8 cellular contexts compared by ENCODE assay signal in the genomic region with DNA sequence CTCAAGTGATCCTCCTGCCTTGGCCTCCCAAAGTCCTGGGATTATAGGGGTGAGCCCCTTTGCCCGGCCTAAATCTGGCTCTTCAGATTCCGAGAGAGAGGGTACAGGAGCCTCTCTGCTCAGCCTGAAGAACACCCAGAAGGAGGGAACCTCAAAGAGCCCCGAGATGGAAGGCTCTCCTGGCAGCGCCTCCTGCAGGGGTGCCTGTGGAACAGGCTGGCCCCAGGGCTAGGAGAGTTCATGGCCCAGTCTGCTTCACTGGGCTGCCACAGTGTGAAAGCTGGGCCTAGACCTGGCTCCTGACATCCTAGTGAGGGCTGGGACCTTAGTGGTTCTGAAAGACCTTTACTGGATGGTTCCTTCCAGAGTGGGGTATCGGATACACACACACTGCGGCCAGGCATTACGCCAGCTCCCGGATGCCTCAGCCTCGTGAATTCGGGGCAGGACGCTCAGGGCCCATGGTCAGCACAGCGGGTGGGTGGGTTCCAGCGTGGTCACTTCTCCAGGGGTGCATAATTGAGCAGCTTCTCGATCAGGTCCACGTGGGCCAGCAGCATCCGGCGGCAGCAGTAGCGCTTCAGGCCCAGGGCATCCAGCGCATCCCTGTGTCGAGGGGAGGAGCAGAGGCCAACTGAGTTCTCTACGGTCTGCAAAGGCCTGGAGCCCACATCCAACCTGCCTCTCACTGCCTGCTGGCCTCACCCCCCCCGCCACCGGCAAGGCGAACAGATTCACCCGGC. TPM values are rescaled to one million over a fixed set of nuclear protein-coding genes. Genes with fewer than 3 reads are reported as not detected.
DNase-seq lines count a peak whose midpoint lies in the region; ATAC-seq and TF ChIP-seq lines count a peak whose summit lies in the region.

No MANE protein-coding gene starts in this region.

- no peaks in the 10 kb centered on the region for H3K27me3 Mint-ChIP-seq in activated T-helper 17 cell treated with anti-CD3 and anti-CD28 coated beads, Interleukin-2, amount 50 U/mL, for 72 hours
- H3K27me3 Mint-ChIP-seq in memory B cell: peaks cover 2% of the 10 kb centered on the region

- WGBS in thyroid gland, 2 donors: 81 to 84% methylated on average over 21 to 22 of the region's 25 CpGs

- no peak overlapping the region for H2AFZ ChIP-seq in HCT116 (ENCODE audit: low read depth, low read length, poor library complexity, severe bottlenecking)

- no peaks in the 10 kb centered on the region for H3K9me3 Mint-ChIP-seq in activated T-helper 17 cell treated with anti-CD3 and anti-CD28 coated beads, Interleukin-2, amount 50 U/mL, for 72 hours
- no peaks in the 10 kb centered on the region for H3K9me3 Mint-ChIP-seq in memory B cell

- no peak for TF ChIP-seq POLR2A in HCT116 (IDR thresholded peaks at IDR 0.05; ENCODE audit: borderline replicate concordance, extremely low read depth, insufficient read depth, insufficient read length)
- TF ChIP-seq POLR2A in thyroid gland (IDR thresholded peaks at IDR 0.05): no peak

- POLR2A ChIA-PET in HCT116 (lab: Charles Lee): interaction anchor here (0.5 to 0.7 kb wide), 2 partner anchors 11 to 20 kb away, joined by 3 read pairs; no protein-coding TSS in a partner anchor

- DNase-seq in HCT116 (ENCODE audit: low read depth, low spot score) (no peak), memory B cell (ENCODE audit: low spot score in 2 of 2) (no peak), NCI-H1930 (lab: John Stamatoyannopoulos, UW) (no peak), thyroid gland (no peak)

- H3K4me2 ChIP-seq in BLaER1 treated with 17β-estradiol and CSF1 and Interleukin-3, amounts not matched to agents 10 nM and 100 nM: peak overlapping the region; percentile 85 to 99 (median 98); a peak in 20 of 22 replicates
- H3K4me2 ChIP-seq in HCT116 (ENCODE audit: low read length): peak overlapping the region; percentile 92

- peaks cover 74% of the 10 kb centered on the region for H3K79me2 ChIP-seq in HCT116 (ENCODE audit: insufficient read depth, low read length)

- TF ChIP-seq CTCF in HCT116 (IDR thresholded peaks at IDR 0.05 in 2 of 3, conservative IDR thresholded peaks at IDR 0.05 in 1 of 3; ENCODE audit: borderline replicate concordance in 1 of 3, insufficient read depth in 1 of 3, low read depth in 2 of 3, low read length in 2 of 3): peak in 2 of 3 experiments; percentile 70 to 72; a peak in 4 of 6 replicates
- peak in 1 of 6 experiments; percentile 4 for TF ChIP-seq CTCF in thyroid gland (IDR thresholded peaks at IDR 0.05)

- peaks cover 36 to 61% (median 40%) of the 10 kb centered on the region in 10 experiments for H3K4me1 ChIP-seq in BLaER1 treated with 17β-estradiol and CSF1 and Interleukin-3, amounts not matched to agents 10 nM and 100 nM
- H3K4me1 ChIP-seq in HCT116 (ENCODE audit: control insufficient read depth in 1 of 2, insufficient read depth in 2 of 2, low read length in 2 of 2) (peaks cover 33 to 73% of the 10 kb centered on the region in 2 experiments), thyroid gland (peaks cover 21 to 23% of the 10 kb centered on the region in 2 donors)

- H3K4me3 ChIP-seq in BLaER1 treated with 17β-estradiol and CSF1 and Interleukin-3, amounts not matched to agents 10 nM and 100 nM: peak overlapping the region in 6 of 10 experiments; percentile 89 to 99 (median 94); a peak in 6 of 20 replicates
- H3K4me3 ChIP-seq in HCT116 (replicated peaks in 1 of 2; ENCODE audit: low read depth in 1 of 2, low read length in 2 of 2) (peak overlapping the region; percentile 66 to 98), thyroid gland (replicated peaks in 1 of 3) (no peak overlapping the region)

- no peaks in the 10 kb centered on the region for H3K9me3 ChIP-seq in BLaER1 treated with 17β-estradiol and CSF1 and Interleukin-3, amounts not matched to agents 10 nM and 100 nM (replicated peaks in 1 of 11)
- no peaks in the 10 kb centered on the region for H3K9me3 ChIP-seq in HCT116 (ENCODE audit: control insufficient read depth in 1 of 2, insufficient read depth in 1 of 2, low read depth in 1 of 2, low read length in 2 of 2)
- H3K9me3 ChIP-seq in thyroid gland: no peaks in the 10 kb centered on the region

- H3K4me3 Mint-ChIP-seq in activated T-helper 17 cell treated with anti-CD3 and anti-CD28 coated beads, Interleukin-2, amount 50 U/mL, for 72 hours: peak overlapping the region; percentile 73
- H3K4me3 Mint-ChIP-seq in memory B cell: peak overlapping the region; percentile 14

- TF ChIP-seq RAD21 in HCT116 (IDR thresholded peaks at IDR 0.05; ENCODE audit: low read depth): no peak

- H3K36me3 Mint-ChIP-seq in activated T-helper 17 cell treated with anti-CD3 and anti-CD28 coated beads, Interleukin-2, amount 50 U/mL, for 72 hours (ENCODE audit: low read depth): peaks cover 18% of the 10 kb centered on the region
- H3K36me3 Mint-ChIP-seq in memory B cell: peaks cover 2% of the 10 kb centered on the region

- RAD21 ChIA-PET in HCT116 (lab: Charles Lee; ENCODE audit: low non-redundant PET in 1 of 2, low total read pairs in 2 of 2, uncharacterized antibody in 2 of 2, unreplicated experiment in 2 of 2): no interaction called here

- peaks cover 0 to 3% (median 0%) of the 10 kb centered on the region in 11 experiments; a peak in 3 of 22 replicates for H3K27me3 ChIP-seq in BLaER1 treated with 17β-estradiol and CSF1 and Interleukin-3, amounts not matched to agents 10 nM and 100 nM
- no peaks in the 10 kb centered on the region for H3K27me3 ChIP-seq in HCT116 (ENCODE audit: insufficient read depth, low read length)
- no peaks in the 10 kb centered on the region for H3K27me3 ChIP-seq in thyroid gland

- CTCF ChIA-PET in HCT116 (lab: Charles Lee): no interaction called here

- no peak overlapping the region for H3K27ac ChIP-seq in BLaER1 treated with 17β-estradiol and CSF1 and Interleukin-3, amounts not matched to agents 10 nM and 100 nM
- H3K27ac ChIP-seq in HCT116 (ENCODE audit: low read depth, low read length) (peak overlapping the region; percentile 97), thyroid gland (peak overlapping the region in 1 of 3 donors; percentile 5)

- no peaks in the 10 kb centered on the region for H3K9me2 ChIP-seq in HCT116 (ENCODE audit: insufficient read depth)

- peak; percentile 10; the same call in 1 of the 2 replicates for ATAC-seq in HCT116
- no peak for ATAC-seq in activated T-helper 17 cell treated with anti-CD3 and anti-CD28 coated beads, Interleukin-2, amount 50 U/mL, for 72 hours (replicated peaks)
- ATAC-seq in memory B cell (ENCODE audit: low read depth): no peak
- ATAC-seq in HG02678 (IDR thresholded peaks at IDR 0.05; ENCODE audit: unreplicated experiment): no peak
- no peak for ATAC-seq in activated CD4-positive, CD25-positive, alpha-beta regulatory T cell treated with anti-CD3 and anti-CD28 coated beads, Interleukin-2, amount 50 U/mL, for 24 hours

- peaks cover 64 to 75% (median 69%) of the 10 kb centered on the region in 11 experiments for H4K20me1 ChIP-seq in BLaER1 treated with 17β-estradiol and CSF1 and Interleukin-3, amounts not matched to agents 10 nM and 100 nM
- H4K20me1 ChIP-seq in HCT116 (ENCODE audit: insufficient read depth): peaks cover 17% of the 10 kb centered on the region; the same call in 1 of the 2 replicates

- peaks cover 7% of the 10 kb centered on the region for H3K4me1 Mint-ChIP-seq in activated T-helper 17 cell treated with anti-CD3 and anti-CD28 coated beads, Interleukin-2, amount 50 U/mL, for 72 hours
- peaks cover 15% of the 10 kb centered on the region for H3K4me1 Mint-ChIP-seq in memory B cell

- BruUV-seq in HCT116 (replicated peaks; lab: Mats Ljungman, UMichigan): no TSS peak

- peak overlapping the region; percentile 68 for H3K27ac Mint-ChIP-seq in activated T-helper 17 cell treated with anti-CD3 and anti-CD28 coated beads, Interleukin-2, amount 50 U/mL, for 72 hours
- H3K27ac Mint-ChIP-seq in memory B cell: no peak overlapping the region

- H3K36me3 ChIP-seq in BLaER1 treated with 17β-estradiol and CSF1 and Interleukin-3, amounts not matched to agents 10 nM and 100 nM: peaks cover 46 to 53% (median 52%) of the 10 kb centered on the region in 11 experiments
- H3K36me3 ChIP-seq in HCT116 (ENCODE audit: control insufficient read depth in 1 of 2, insufficient read depth in 2 of 2, low read length in 2 of 2) (peaks cover 3 to 44% of the 10 kb centered on the region in 2 experiments; a peak in 3 of 4 replicates), thyroid gland (peaks cover 34 to 40% of the 10 kb centered on the region in 2 donors)

- H3K9ac ChIP-seq in BLaER1 treated with 17β-estradiol and CSF1 and Interleukin-3, amounts not matched to agents 10 nM and 100 nM: peak overlapping the region; percentile 98 to 100 (median 99); a peak in 20 of 22 replicates
- peak overlapping the region; percentile 99 for H3K9ac ChIP-seq in HCT116 (ENCODE audit: low read length)

- intact Hi-C loops in HCT116 (cut with micrococcal nuclease) (loop anchor here (5.0 kb wide), 1 partner anchor 33 kb away; a partner anchor contains a TSS), thyroid gland (cut with DNase I) (no loop called here)

TF ChIP-seq in HCT116, 20 proteins besides CTCF, POLR2A, EP300 and RAD21 (continues in another document):
- no peak for TF ChIP-seq CEBPB (IDR thresholded peaks at IDR 0.05; ENCODE audit: low read depth)
- no peak for TF ChIP-seq EZH2 (IDR thresholded peaks at IDR 0.05)
- no peak for TF ChIP-seq POLR2AphosphoS5 (IDR thresholded peaks at IDR 0.05; ENCODE audit: low read depth, low read length)

RNA-seq across cellular contexts. Expression of a gene that starts 2.3 kb away (rescaled TPM):
- total RNA-seq in HCT116 (2021; ENCODE audit: unreplicated experiment) (211 TPM), thyroid gland (10 to 100 TPM; 17.9 to 89.2 (median 52.4) TPM)
- polyA plus RNA-seq in HCT116 (2012): 308 and 311 TPM in 2 replicates
- 100 to 1,000 TPM in 1 of 2 donors, 10 to 100 TPM in 1; 41.2 to 106 TPM for total RNA-seq in activated T-helper 17 cell treated with anti-CD3 and anti-CD28 coated beads, Interleukin-2, amount 50 U/mL, for 72 hours

RNA-seq across cellular contexts. Expression of a gene that starts 2.6 kb away (rescaled TPM):
- total RNA-seq in HCT116 (2021; ENCODE audit: unreplicated experiment) (50.3 TPM), thyroid gland (100 to 1,000 TPM in 2 of 4 donors, 10 to 100 TPM in 2; 86.1 to 127 (median 107) TPM)
- 61.5 and 64.3 TPM in 2 replicates for polyA plus RNA-seq in HCT116 (2012)
- total RNA-seq in activated T-helper 17 cell treated with anti-CD3 and anti-CD28 coated beads, Interleukin-2, amount 50 U/mL, for 72 hours: 10 to 100 TPM in 1 of 2 donors, 1 to 10 TPM in 1; 6.0 to 11.2 TPM

RNA-seq across cellular contexts. Expression of a gene that starts 7.3 kb away (rescaled TPM):
- 296 TPM for total RNA-seq in HCT116 (2021; ENCODE audit: unreplicated experiment)
- 435 and 571 TPM in 2 replicates for polyA plus RNA-seq in HCT116 (2012)
- 10 to 100 TPM; 61.5 to 74.6 TPM for total RNA-seq in activated T-helper 17 cell treated with anti-CD3 and anti-CD28 coated beads, Interleukin-2, amount 50 U/mL, for 72 hours
- 100 to 1,000 TPM; 135 to 326 (median 298) TPM for total RNA-seq in thyroid gland

RNA-seq across cellular contexts. Expression of a gene that starts 12.3 kb away (rescaled TPM):
- 11.8 TPM for total RNA-seq in HCT116 (2021; ENCODE audit: unreplicated experiment)
- polyA plus RNA-seq in HCT116 (2012): 9.1 and 10.2 TPM in 2 replicates
- total RNA-seq in activated T-helper 17 cell treated with anti-CD3 and anti-CD28 coated beads, Interleukin-2, amount 50 U/mL, for 72 hours: 1 to 10 TPM; 1.4 to 1.9 TPM
- 10 to 100 TPM in 2 of 4 donors, 1 to 10 TPM in 2; 4.1 to 21.2 (median 12.3) TPM for total RNA-seq in thyroid gland

RNA-seq across cellular contexts. Expression of a gene that starts 21.3 kb away (rescaled TPM):
- total RNA-seq in HCT116 (2021; ENCODE audit: unreplicated experiment) (124 TPM), thyroid gland (10 to 100 TPM; 35.8 to 95.0 (median 57.6) TPM)
- 115 and 142 TPM in 2 replicates for polyA plus RNA-seq in HCT116 (2012)
- total RNA-seq in activated T-helper 17 cell treated with anti-CD3 and anti-CD28 coated beads, Interleukin-2, amount 50 U/mL, for 72 hours: 10 to 100 TPM; 36.8 to 39.3 TPM

Comparison
In these comparisons a context has a peak if more than half of its experiments do, and no peak if none do; other contexts are left out.
1. H3K4me3 ChIP-seq: peak in BLaER1 treated with 17β-estradiol and CSF1 and Interleukin-3, amounts not matched to agents 10 nM and 100 nM (6 of 10) and HCT116 (2 of 2); none in thyroid gland (0 of 3).